8 cellular contexts compared by ENCODE assay signal in genomic region chr4:40908702-40909362, GRCh38.
DNase-seq lines count a peak whose midpoint lies in the region; ATAC-seq and TF ChIP-seq lines count a peak whose summit lies in the region.

No MANE protein-coding gene starts in this region.

- in situ Hi-C loops in KBM-7 (cut with MboI; ENCODE audit: low pct_unique_long_range_greater_than_20kb, low sequenced_read_pairs) = no loop called here
- in situ Hi-C loops in Panc1 (cut with HindIII; ENCODE audit: low pct_unique_long_range_greater_than_20kb, low sequenced_read_pairs) = no loop called here

- H3K9ac ChIP-seq in neuronal stem cell (ENCODE audit: low read depth, low read length, poor library complexity) = peak overlapping the region; percentile 92

- WGBS in neuronal stem cell (ENCODE audit: extremely low coverage in 2 of 2, insufficient read length in 2 of 2, insufficient replicate concordance in 1 of 2), 2 donors = no CpG with 5 or more reads among the region's 12 CpGs

- peak overlapping the region; percentile 0 for H3K4me3 Mint-ChIP-seq in activated T-cell treated with anti-CD3 and anti-CD28 coated beads, Interleukin-2, amount 50 U/mL, for 4 hours

- no peak overlapping the region for H4K91ac ChIP-seq in neuronal stem cell (ENCODE audit: low read depth, low read length, poor library complexity)

- H3K9me3 ChIP-seq in Panc1 (ENCODE audit: control insufficient read depth, insufficient read depth, low read depth, low read length) = no peaks in the 10 kb centered on the region
- H3K9me3 ChIP-seq in neuronal stem cell (replicated peaks in 1 of 2; ENCODE audit: control insufficient read depth in 2 of 2, insufficient read depth in 1 of 2, low read depth in 1 of 2, low read length in 2 of 2) = no peaks in the 10 kb centered on the region

- peak overlapping the region; percentile 31 for H3K18ac ChIP-seq in neuronal stem cell (ENCODE audit: low read length)

- no peak overlapping the region for H3K4ac ChIP-seq in neuronal stem cell (ENCODE audit: low read length)

- peak overlapping the region; percentile 79 for H2AFZ ChIP-seq in neuronal stem cell (ENCODE audit: low read length)

- H3K4me1 Mint-ChIP-seq in activated T-cell treated with anti-CD3 and anti-CD28 coated beads, Interleukin-2, amount 50 U/mL, for 4 hours (ENCODE audit: low read depth) = peaks cover 32% of the 10 kb centered on the region

- no peak overlapping the region for H3K14ac ChIP-seq in neuronal stem cell (ENCODE audit: low read length)

- peak overlapping the region; percentile 39; the same call in 1 of the 2 replicates for H3K27ac ChIP-seq in Panc1 (ENCODE audit: low read length)
- H3K27ac ChIP-seq in neuronal stem cell (replicated peaks; ENCODE audit: low read length) = no peak overlapping the region

- no peak overlapping the region for H2BK5ac ChIP-seq in neuronal stem cell (ENCODE audit: low read length)

- no TSS peak for BruUV-seq in Panc1 (replicated peaks; lab: Mats Ljungman, UMichigan)

- no peak overlapping the region for H3K23ac ChIP-seq in neuronal stem cell (ENCODE audit: low read depth, low read length, poor library complexity)

- no peak overlapping the region for H2BK15ac ChIP-seq in neuronal stem cell (ENCODE audit: low read length)

- no peaks in the 10 kb centered on the region for H3K9me3 Mint-ChIP-seq in activated T-cell treated with anti-CD3 and anti-CD28 coated beads, Interleukin-2, amount 50 U/mL, for 4 hours

- CTCF ChIA-PET in Panc1 (lab: Charles Lee) = interaction anchor here (1.0 kb wide), 1 partner anchor 16 kb away, joined by 3 read pairs; no protein-coding TSS in a partner anchor

- peak; percentile 88 for TF ChIP-seq CTCF in Panc1 (IDR thresholded peaks at IDR 0.05)
- peak; percentile 94 for TF ChIP-seq CTCF in fibroblast of mammary gland (conservative IDR thresholded peaks at IDR 0.05; ENCODE audit: control insufficient read depth, insufficient read depth, low read depth, low read length)

- H3K4me1 ChIP-seq in Panc1 (ENCODE audit: control insufficient read depth, insufficient read depth, low read length) = peaks cover 17% of the 10 kb centered on the region
- peaks cover 0 to 4% of the 10 kb centered on the region in 2 donors for H3K4me1 ChIP-seq in neuronal stem cell (ENCODE audit: control insufficient read depth in 2 of 2, insufficient read depth in 1 of 2, low read depth in 1 of 2, low read length in 2 of 2)

- no peak overlapping the region for H3K4me2 ChIP-seq in neuronal stem cell (ENCODE audit: insufficient read depth, low read length, poor library complexity, severe bottlenecking)

- POLR2A ChIA-PET in Panc1 (lab: Charles Lee) = no interaction called here

- H3K36me3 ChIP-seq in Panc1 (ENCODE audit: control insufficient read depth, insufficient read depth, low read length) (no peaks in the 10 kb centered on the region), neuronal stem cell (replicated peaks in 1 of 2; ENCODE audit: control insufficient read depth in 2 of 2, insufficient read depth in 2 of 2, low read length in 2 of 2) (no peaks in the 10 kb centered on the region)

- H2BK12ac ChIP-seq in neuronal stem cell (ENCODE audit: low read length) = no peak overlapping the region

- H3K79me1 ChIP-seq in neuronal stem cell (ENCODE audit: low read depth, low read length) = no peaks in the 10 kb centered on the region

- H3K36me3 Mint-ChIP-seq in activated T-cell treated with anti-CD3 and anti-CD28 coated beads, Interleukin-2, amount 50 U/mL, for 4 hours (ENCODE audit: insufficient read depth) = no peaks in the 10 kb centered on the region

- H3K4me3 ChIP-seq in Panc1 (ENCODE audit: low read depth in 2 of 2, low read length in 2 of 2) (no peak overlapping the region), fibroblast of mammary gland (ENCODE audit: control insufficient read depth, low read depth, low read length) (no peak overlapping the region), neuronal stem cell (ENCODE audit: low read length in 2 of 2) (no peak overlapping the region)

- no peak overlapping the region for H4K8ac ChIP-seq in neuronal stem cell (ENCODE audit: low read depth, low read length)

- peaks cover 3% of the 10 kb centered on the region for H3K27me3 Mint-ChIP-seq in activated T-cell treated with anti-CD3 and anti-CD28 coated beads, Interleukin-2, amount 50 U/mL, for 4 hours (ENCODE audit: low read depth)

- H2BK120ac ChIP-seq in neuronal stem cell (ENCODE audit: low read depth, low read length) = no peak overlapping the region

- peak; percentile 51 for DNase-seq in DMS79 treated with DMSO at 0.1 percent for 48 hours (lab: John Stamatoyannopoulos, UW)
- peak; percentile 90 for DNase-seq in KBM-7
- DNase-seq in Panc1 (ENCODE audit: low read depth, low spot score) = peak; percentile 66
- peak; percentile 60 for DNase-seq in activated T-cell treated with anti-CD3 and anti-CD28 coated beads, Interleukin-2, amount 50 U/mL, for 4 hours
- peak; percentile 84 for DNase-seq in fibroblast of mammary gland (ENCODE audit: low read depth)
- DNase-seq in neuronal stem cell (ENCODE audit: low spot score) = peak; percentile 77
- peak; percentile 77 for DNase-seq in superior temporal gyrus (ENCODE audit: extremely low spot score)

- peak; percentile 89 for ATAC-seq in GM21723 (IDR thresholded peaks at IDR 0.05; ENCODE audit: unreplicated experiment)
- ATAC-seq in Panc1 = peak; percentile 95
- ATAC-seq in activated T-cell treated with anti-CD3 and anti-CD28 coated beads, Interleukin-2, amount 50 U/mL, for 4 hours = peak; percentile 65 to 66

- intact Hi-C loops in Panc1 (cut with micrococcal nuclease; ENCODE audit: unreplicated experiment) = no loop called here

- H3K27me3 ChIP-seq in Panc1 (ENCODE audit: control insufficient read depth, insufficient read depth, low read length) = no peaks in the 10 kb centered on the region
- H3K27me3 ChIP-seq in neuronal stem cell (ENCODE audit: control insufficient read depth in 3 of 3, insufficient read depth in 3 of 3, low read depth in 1 of 3, low read length in 3 of 3) = no peaks in the 10 kb centered on the region

- H2AK5ac ChIP-seq in neuronal stem cell (ENCODE audit: low read depth, low read length) = peak overlapping the region; percentile 31
